In genomic region chr2:162126145-162126926, GRCh38 we compare ENCODE assay signal across 9 cellular contexts. TPM values are rescaled to one million over a fixed set of nuclear protein-coding genes. Genes with fewer than 3 reads are reported as not detected.
DNase-seq lines count a peak whose midpoint lies in the region; ATAC-seq and TF ChIP-seq lines count a peak whose summit lies in the region.
"Had no signal": no experiment of that assay in that cellular context is flagged by ENCODE, and none has a peak within 500 bp of the region (broad histone marks: within the 10 kb centered on the region; RNA-seq: fewer than 3 reads in every experiment).

No MANE protein-coding gene starts in this region.

- no peak for DNase-seq in MCF 10A (ENCODE audit: unreplicated experiment)
- no peak for DNase-seq in mammary epithelial cell
- DNase-seq in OCI-M1 (lab: John Stamatoyannopoulos, UW) = peak; percentile 87
- DNase-seq in upper lobe of right lung = no peak
- DNase-seq in NCI-H1105 (lab: John Stamatoyannopoulos, UW) = no peak
- no peak for DNase-seq in stimulated activated CD4-positive, alpha-beta T cell treated with anti-CD3 and anti-CD28 coated beads, Interleukin-4, amount 100 ng/mL, for 4 hours
- no peak for DNase-seq in effector CD4-positive, alpha-beta T cell
- DNase-seq: midbrain had no signal

- POLR2A ChIA-PET in MCF 10A (lab: Yijun Ruan, JAX) = interaction anchor here (0.8 to 1.7 kb wide), 4 partner anchors 13 to 174 kb away, joined by 3 to 5 read pairs (median 4); no protein-coding TSS in a partner anchor

- no peaks in the 10 kb centered on the region for H3K4me1 ChIP-seq in mammary epithelial cell (ENCODE audit: insufficient read depth, low read length)
- H3K4me1 ChIP-seq in upper lobe of right lung = no peaks in the 10 kb centered on the region

- no peak overlapping the region for H3K4me3 Mint-ChIP-seq in MCF 10A (ENCODE audit: unreplicated experiment)

- H3K4me3 ChIP-seq in mammary epithelial cell (replicated peaks in 1 of 3; ENCODE audit: insufficient read depth in 1 of 3, low read depth in 2 of 3, low read length in 3 of 3) = no peak overlapping the region
- no peak overlapping the region for H3K4me3 ChIP-seq in upper lobe of right lung

- peak overlapping the region; percentile 49 for H3K27ac Mint-ChIP-seq in MCF 10A (ENCODE audit: low read depth, unreplicated experiment)

- no peaks in the 10 kb centered on the region for H3K9me3 ChIP-seq in mammary epithelial cell (replicated peaks; ENCODE audit: insufficient read depth, low read length)
- H3K9me3 ChIP-seq in upper lobe of right lung = no peaks in the 10 kb centered on the region

- H3K27me3 ChIP-seq in mammary epithelial cell (ENCODE audit: insufficient read depth, low read length) (no peaks in the 10 kb centered on the region), upper lobe of right lung (no peaks in the 10 kb centered on the region)

- 74% methylated on average over 3 of the region's 3 CpGs for WGBS in mammary epithelial cell (ENCODE audit: low coverage, missing lambda C conversion rate)

- CTCF ChIA-PET in MCF 10A (lab: Yijun Ruan, JAX) = interaction anchor here (0.7 to 5.0 kb wide), 15 partner anchors 14 to 539 kb away, joined by 3 to 51 read pairs (median 4); no protein-coding TSS in a partner anchor
- CTCF ChIA-PET in mammary epithelial cell (lab: Charles Lee; ENCODE audit: low non-redundant PET) = interaction anchor here (0.6 kb wide), 1 partner anchor 180 kb away, joined by 4 read pairs; no protein-coding TSS in a partner anchor

- ATAC-seq in HG02970 (IDR thresholded peaks at IDR 0.05; ENCODE audit: low FRiP score, unreplicated experiment) (peak; percentile 69), upper lobe of right lung (peak; percentile 66)

- H3K9me3 Mint-ChIP-seq in MCF 10A (ENCODE audit: unreplicated experiment) = no peaks in the 10 kb centered on the region

- H3K27ac ChIP-seq in mammary epithelial cell (ENCODE audit: insufficient read depth, low read depth, low read length) = no peak overlapping the region
- H3K27ac ChIP-seq in upper lobe of right lung = no peak overlapping the region

- peaks cover 47% of the 10 kb centered on the region for H3K27me3 Mint-ChIP-seq in MCF 10A (ENCODE audit: insufficient read depth, unreplicated experiment)

- TF ChIP-seq CTCF in MCF 10A (IDR thresholded peaks at IDR 0.05; ENCODE audit: unreplicated experiment) (no peak), mammary epithelial cell (conservative IDR thresholded peaks at IDR 0.05 in 1 of 2, IDR thresholded peaks at IDR 0.05 in 1 of 2; ENCODE audit: extremely low read depth in 1 of 2, insufficient read depth in 1 of 2, low read depth in 1 of 2, low read length in 2 of 2) (no peak), upper lobe of right lung (IDR thresholded peaks at IDR 0.05) (no peak)

- no peaks in the 10 kb centered on the region for H4K20me1 ChIP-seq in mammary epithelial cell (ENCODE audit: insufficient read depth, low read length)

- H2AFZ ChIP-seq in mammary epithelial cell (ENCODE audit: low read depth, low read length) = no peak overlapping the region

- in situ Hi-C loops in mammary epithelial cell (cut with MboI; ENCODE audit: low sequenced_read_pairs in 2 of 2) = loop anchor here (5.0 to 10.0 kb wide), 2 partner anchors 119 to 542 kb away; no protein-coding TSS in a partner anchor

- dilution Hi-C loops in mammary epithelial cell (cut with HindIII; ENCODE audit: low sequenced_read_pairs) = no loop called here

- BruUV-seq in MCF 10A (replicated peaks; lab: Mats Ljungman, UMichigan) (no TSS peak), mammary epithelial cell (replicated peaks; lab: Mats Ljungman, UMichigan) (no TSS peak)

- H3K36me3 Mint-ChIP-seq in MCF 10A (ENCODE audit: insufficient read depth, unreplicated experiment) = no peaks in the 10 kb centered on the region

- H3K79me2 ChIP-seq in mammary epithelial cell (ENCODE audit: insufficient read depth, low read length) = no peaks in the 10 kb centered on the region

- intact Hi-C loops in MCF 10A (cut with micrococcal nuclease) = no loop called here
- intact Hi-C loops in mammary epithelial cell (cut with micrococcal nuclease) = no loop called here
- intact Hi-C loops in upper lobe of right lung (cut with DNase I) = loop anchor here (10.0 kb wide), 1 partner anchor 122 kb away; no protein-coding TSS in a partner anchor

- H3K4me2 ChIP-seq in mammary epithelial cell (ENCODE audit: insufficient read depth, low read depth, low read length) = no peak overlapping the region

- H3K36me3 ChIP-seq in mammary epithelial cell (ENCODE audit: insufficient read depth, low read length) (no peaks in the 10 kb centered on the region), upper lobe of right lung (no peaks in the 10 kb centered on the region)

- H3K4me1 Mint-ChIP-seq in MCF 10A (ENCODE audit: insufficient read depth, unreplicated experiment) = no peaks in the 10 kb centered on the region

- H3K9ac ChIP-seq in mammary epithelial cell (ENCODE audit: insufficient read depth, low read length) = no peak overlapping the region

RNA-seq across cellular contexts. Expression of gene GCG, which starts 25.7 kb away (rescaled TPM):
- total RNA-seq in MCF 10A (2022) (not detected in 2 replicates), mammary epithelial cell (not detected), upper lobe of right lung (not detected)
- not detected for polyA plus RNA-seq in mammary epithelial cell
- not detected for polyA minus RNA-seq in mammary epithelial cell

RNA-seq across cellular contexts. Expression of gene DPP4, which starts 52.3 kb away (rescaled TPM):
- total RNA-seq in MCF 10A (2022) (not detected in 2 replicates), mammary epithelial cell (1 to 10 TPM in 1 of 2 donors, under 1 TPM in 1; 0.61 to 7.8 TPM), upper lobe of right lung (30.7 TPM)
- polyA plus RNA-seq in mammary epithelial cell = 0.24 TPM
- polyA minus RNA-seq in mammary epithelial cell = not detected
